12 cellular contexts compared by ENCODE assay signal in the genomic region with DNA sequence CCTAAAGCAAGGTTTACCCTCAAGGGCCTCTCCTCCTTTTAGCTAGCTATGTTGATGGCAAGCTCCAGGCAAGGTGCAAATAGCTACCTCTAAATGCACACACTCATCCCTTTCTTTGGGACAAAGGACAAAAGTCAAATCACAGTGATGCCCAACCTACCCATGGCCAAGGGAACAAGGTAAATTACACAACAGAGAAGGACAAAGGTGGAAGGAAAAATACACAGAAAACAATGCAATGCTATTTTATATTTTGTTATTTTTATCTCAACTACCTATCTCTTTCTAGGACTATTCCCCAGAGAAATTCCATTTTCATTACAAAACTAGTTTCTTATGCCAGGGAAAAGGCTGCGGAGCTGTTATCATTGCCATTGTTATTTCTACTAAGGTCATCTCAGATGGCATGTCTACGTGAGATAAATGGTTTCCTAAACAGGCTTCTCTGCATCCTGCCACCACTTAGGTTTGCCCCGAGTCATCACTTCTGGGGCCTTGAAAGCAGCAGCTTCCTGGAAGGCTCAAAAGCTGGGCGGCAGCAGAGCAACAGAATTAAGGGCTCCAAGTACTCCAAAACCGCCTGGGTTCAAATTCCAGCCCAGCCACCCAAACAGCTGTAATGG. TPM values are rescaled to one million over a fixed set of nuclear protein-coding genes. Genes with fewer than 3 reads are reported as not detected.
DNase-seq lines count a peak whose midpoint lies in the region; ATAC-seq and TF ChIP-seq lines count a peak whose summit lies in the region.
"Had no signal": no experiment of that assay in that cellular context is flagged by ENCODE, and none has a peak within 500 bp of the region (broad histone marks: within the 10 kb centered on the region; RNA-seq: fewer than 3 reads in every experiment).

No MANE protein-coding gene starts in this region.

- no peaks in the 10 kb centered on the region for H3K9me3 ChIP-seq in right lobe of liver

- intact Hi-C loops in right lobe of liver (cut with DNase I): no loop called here

- ATAC-seq in right lobe of liver (peak; percentile 36 to 75 (median 49)), GM21723 (IDR thresholded peaks at IDR 0.05; ENCODE audit: unreplicated experiment) (no peak), HG03378 (IDR thresholded peaks at IDR 0.05; ENCODE audit: unreplicated experiment) (no peak)

- peak; percentile 33 to 48 for DNase-seq in stimulated activated CD4-positive, alpha-beta T cell treated with anti-CD3 and anti-CD28 coated beads, Interleukin-2, amount 100 ng/mL, for 24 hours
- no peak for DNase-seq in stimulated activated CD4-positive, alpha-beta T cell treated with anti-CD3 and anti-CD28 coated beads, Interleukin-4, amount 100 ng/mL, for 4 hours
- peak; percentile 52 to 56 for DNase-seq in activated T-cell treated with anti-CD3 and anti-CD28 coated beads, Interleukin-2, amount 50 U/mL, for 48 hours
- no peak for DNase-seq in right lobe of liver
- DNase-seq in dedifferentiated amniotic fluid mesenchymal stem cell (ENCODE audit: extremely low spot score): no peak
- DNase-seq in cortex of kidney (lab: John Stamatoyannopoulos, UW): no peak
- DNase-seq: cerebellar nuclear complex, H7, NCI-H2081 had no signal

- 24% methylated on average over 4 of the region's 5 CpGs for WGBS in right lobe of liver (ENCODE audit: insufficient coverage, low coverage, low lambda C conversion rate, missing lambda C conversion rate)

- H3K4me3 ChIP-seq in right lobe of liver: no peak overlapping the region
- H3K4me3 ChIP-seq: BLaER1 had no signal

- TF ChIP-seq POLR2A in right lobe of liver (IDR thresholded peaks at IDR 0.05): no peak

- no peak overlapping the region for H3K27ac ChIP-seq in right lobe of liver
- H3K27ac ChIP-seq: BLaER1 had no signal

- H3K4me1 ChIP-seq in right lobe of liver: peaks cover 0 to 10% (median 0%) of the 10 kb centered on the region in 4 donors

- TF ChIP-seq CTCF in right lobe of liver (IDR thresholded peaks at IDR 0.05): no peak

- no peaks in the 10 kb centered on the region for H3K27me3 ChIP-seq in right lobe of liver
- H3K27me3 ChIP-seq: BLaER1 had no signal

- H3K36me3 ChIP-seq in right lobe of liver: no peaks in the 10 kb centered on the region

RNA-seq across cellular contexts. Expression of a gene that starts 21.1 kb away (rescaled TPM):
- 1 to 10 TPM in 5 of 6 experiments, under 1 TPM in 1; 0.73 to 4.7 (median 2.7) TPM for total RNA-seq in right lobe of liver

Comparison
In these comparisons a context has a peak if more than half of its experiments do, and no peak if none do; other contexts are left out.
1. DNase-seq: peak in stimulated activated CD4-positive, alpha-beta T cell treated with anti-CD3 and anti-CD28 coated beads, Interleukin-2, amount 100 ng/mL, for 24 hours (2 of 2) and activated T-cell treated with anti-CD3 and anti-CD28 coated beads, Interleukin-2, amount 50 U/mL, for 48 hours (2 of 2); none in stimulated activated CD4-positive, alpha-beta T cell treated with anti-CD3 and anti-CD28 coated beads, Interleukin-4, amount 100 ng/mL, for 4 hours (0 of 2), right lobe of liver (0 of 3), dedifferentiated amniotic fluid mesenchymal stem cell (single experiment) and cortex of kidney (single experiment).
2. ATAC-seq: peak in right lobe of liver (4 of 4); none in GM21723 (single experiment) and HG03378 (single experiment).